ENCODE assay signal across 1 cellular context in genomic region chr1:21365036-21365435, GRCh38.
TF ChIP-seq lines count a peak whose summit lies in the region.

No MANE protein-coding gene starts in this region.

TF ChIP-seq in WTC11, 78 proteins besides CTCF, POLR2A, EP300 and RAD21 (continued from another document):
- no peak for TF ChIP-seq ZNF425 (CRISPR knock-in tag; conservative IDR thresholded peaks at IDR 0.05)
- no peak for TF ChIP-seq CBFB (CRISPR knock-in tag; IDR thresholded peaks at IDR 0.05; ENCODE audit: low read depth)
- no peak for TF ChIP-seq ZNF263 (CRISPR knock-in tag; IDR thresholded peaks at IDR 0.05; ENCODE audit: low read depth)
- no peak for TF ChIP-seq OVOL2 (CRISPR knock-in tag; IDR thresholded peaks at IDR 0.05; ENCODE audit: borderline replicate concordance)
- no peak for TF ChIP-seq ZNF671 (CRISPR knock-in tag; IDR thresholded peaks at IDR 0.05)
- TF ChIP-seq ELF4 (CRISPR knock-in tag; IDR thresholded peaks at IDR 0.05; ENCODE audit: low read depth): no peak
- no peak for TF ChIP-seq TP53 (CRISPR knock-in tag; IDR thresholded peaks at IDR 0.05)
